In genomic region chr2:65528241-65528574, GRCh38 we compare ENCODE assay signal across 20 cellular contexts.
"Had no signal": no experiment of that assay in that cellular context is flagged by ENCODE, and none has a peak within 500 bp of the region (broad histone marks: within the 10 kb centered on the region; RNA-seq: fewer than 3 reads in every experiment).

No MANE protein-coding gene starts in this region.

- ATAC-seq: activated CD8-positive, alpha-beta T cell treated with anti-CD3 and anti-CD28 coated beads, Interleukin-2, amount 10 ng/mL, durations not matched to agents 7 days and 5 days; left ventricle myocardium superior; pancreas; psoas muscle; right cardiac atrium; stimulated activated naive CD8-positive, alpha-beta T cell treated with anti-CD3 and anti-CD28 coated beads, Interleukin-15, amount 100 ng/mL, for 72 hours; T-cell had no signal

- H3K4me3 ChIP-seq: pancreas, psoas muscle, tibial artery had no signal

- H3K36me3 Mint-ChIP-seq: immature natural killer cell, T-cell had no signal

- H3K9me3 Mint-ChIP-seq: activated naive CD4-positive, alpha-beta T cell treated with anti-CD3 and anti-CD28 coated beads for 36 hours; immature natural killer cell; T-cell had no signal

- DNase-seq: activated CD4-positive, alpha-beta T cell treated with anti-CD3 and anti-CD28 coated beads for 1 hour; activated CD4-positive, alpha-beta T cell treated with anti-CD3 and anti-CD28 coated beads, Interleukin-2, amount 50 U/mL, for 1 hour; activated CD8-positive, alpha-beta T cell treated with anti-CD3 and anti-CD28 coated beads, Interleukin-2, amount 10 ng/mL, durations not matched to agents 7 days and 5 days; activated naive CD4-positive, alpha-beta T cell treated with anti-CD3 and anti-CD28 coated beads for 36 hours; activated T-cell treated with anti-CD3 and anti-CD28 coated beads, Interleukin-2, amount 50 U/mL, for 1 hour; amygdala; cerebellar nuclear complex; cortex of kidney; foreskin melanocyte; immature natural killer cell; left ventricle myocardium superior; nephron progenitor cell; pancreas; psoas muscle; right cardiac atrium; stimulated activated CD4-positive, alpha-beta T cell treated with anti-CD3 and anti-CD28 coated beads, Interleukin-1b, Interleukin-23, amount 100 ng/mL, for 48 hours; stimulated activated naive CD8-positive, alpha-beta T cell treated with anti-CD3 and anti-CD28 coated beads, Interleukin-15, amount 100 ng/mL, for 72 hours; T-cell; tibial artery had no signal

- FAIRE-seq: pancreas had no signal

- H3K27ac Mint-ChIP-seq: activated CD8-positive, alpha-beta T cell treated with anti-CD3 and anti-CD28 coated beads, Interleukin-2, amount 10 ng/mL, durations not matched to agents 7 days and 5 days; activated naive CD4-positive, alpha-beta T cell treated with anti-CD3 and anti-CD28 coated beads for 36 hours; immature natural killer cell; memory B cell; nephron progenitor cell; stimulated activated naive CD8-positive, alpha-beta T cell treated with anti-CD3 and anti-CD28 coated beads, Interleukin-15, amount 100 ng/mL, for 72 hours; T-cell had no signal

- H3K4me3 Mint-ChIP-seq: activated CD8-positive, alpha-beta T cell treated with anti-CD3 and anti-CD28 coated beads, Interleukin-2, amount 10 ng/mL, durations not matched to agents 7 days and 5 days; activated naive CD4-positive, alpha-beta T cell treated with anti-CD3 and anti-CD28 coated beads for 36 hours; immature natural killer cell; memory B cell; nephron progenitor cell; stimulated activated naive CD8-positive, alpha-beta T cell treated with anti-CD3 and anti-CD28 coated beads, Interleukin-15, amount 100 ng/mL, for 72 hours; T-cell had no signal

- H3K4me1 Mint-ChIP-seq: immature natural killer cell; memory B cell; stimulated activated naive CD8-positive, alpha-beta T cell treated with anti-CD3 and anti-CD28 coated beads, Interleukin-15, amount 100 ng/mL, for 72 hours; T-cell had no signal

- H3K27ac ChIP-seq: pancreas, psoas muscle, tibial artery had no signal
